ENCODE assay signal across 1 cellular context in the genomic region with DNA sequence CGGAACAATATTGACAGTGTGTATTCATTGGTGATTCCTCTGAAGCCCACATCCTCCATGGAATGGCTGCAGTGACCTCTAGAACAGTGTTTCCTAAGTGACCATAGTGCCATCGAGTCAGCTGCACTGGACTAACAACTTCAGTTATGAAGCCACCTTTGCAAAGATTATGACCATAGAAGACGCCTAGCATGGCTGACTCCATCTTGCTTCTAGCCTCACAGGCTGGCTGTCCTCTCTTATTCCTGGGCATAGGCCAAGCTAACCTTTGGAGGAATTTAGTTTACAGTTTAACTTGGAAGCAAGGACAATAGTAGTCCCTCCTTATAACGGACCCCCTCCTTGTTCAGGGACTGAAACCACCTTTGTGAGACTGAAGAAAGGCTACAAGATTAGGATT.
TF ChIP-seq lines count a peak whose summit lies in the region.

No MANE protein-coding gene starts in this region.

TF ChIP-seq in HepG2, 621 proteins besides CTCF, POLR2A, EP300 and RAD21:
- TF ChIP-seq ZMYM2 (CRISPR knock-in tag; IDR thresholded peaks at IDR 0.05) (no peak), JDP2 (CRISPR knock-in tag; IDR thresholded peaks at IDR 0.05; ENCODE audit: borderline replicate concordance) (no peak), POLR2AphosphoS2 (IDR thresholded peaks at IDR 0.05; ENCODE audit: low read depth, low read length) (no peak), ZNF468 (CRISPR knock-in tag; IDR thresholded peaks at IDR 0.05) (no peak), ZBTB42 (CRISPR knock-in tag; IDR thresholded peaks at IDR 0.05) (no peak)
- TF ChIP-seq, protein P1, sequence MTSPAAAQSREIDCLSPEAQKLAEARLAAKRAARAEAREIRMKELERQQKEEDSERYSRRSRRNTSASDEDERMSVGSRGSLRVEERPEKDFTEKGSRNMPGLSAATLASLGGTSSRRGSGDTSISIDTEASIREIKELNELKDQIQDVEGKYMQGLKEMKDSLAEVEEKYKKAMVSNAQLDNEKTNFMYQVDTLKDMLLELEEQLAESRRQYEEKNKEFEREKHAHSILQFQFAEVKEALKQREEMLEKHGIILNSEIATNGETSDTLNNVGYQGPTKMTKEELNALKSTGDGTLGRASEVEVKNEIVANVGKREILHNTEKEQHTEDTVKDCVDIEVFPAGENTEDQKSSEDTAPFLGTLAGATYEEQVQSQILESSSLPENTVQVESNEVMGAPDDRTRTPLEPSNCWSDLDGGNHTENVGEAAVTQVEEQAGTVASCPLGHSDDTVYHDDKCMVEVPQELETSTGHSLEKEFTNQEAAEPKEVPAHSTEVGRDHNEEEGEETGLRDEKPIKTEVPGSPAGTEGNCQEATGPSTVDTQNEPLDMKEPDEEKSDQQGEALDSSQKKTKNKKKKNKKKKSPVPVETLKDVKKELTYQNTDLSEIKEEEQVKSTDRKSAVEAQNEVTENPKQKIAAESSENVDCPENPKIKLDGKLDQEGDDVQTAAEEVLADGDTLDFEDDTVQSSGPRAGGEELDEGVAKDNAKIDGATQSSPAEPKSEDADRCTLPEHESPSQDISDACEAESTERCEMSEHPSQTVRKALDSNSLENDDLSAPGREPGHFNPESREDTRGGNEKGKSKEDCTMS (CRISPR knock-in tag; conservative IDR thresholded peaks at IDR 0.05), result no peak
- TF ChIP-seq, protein P2, sequence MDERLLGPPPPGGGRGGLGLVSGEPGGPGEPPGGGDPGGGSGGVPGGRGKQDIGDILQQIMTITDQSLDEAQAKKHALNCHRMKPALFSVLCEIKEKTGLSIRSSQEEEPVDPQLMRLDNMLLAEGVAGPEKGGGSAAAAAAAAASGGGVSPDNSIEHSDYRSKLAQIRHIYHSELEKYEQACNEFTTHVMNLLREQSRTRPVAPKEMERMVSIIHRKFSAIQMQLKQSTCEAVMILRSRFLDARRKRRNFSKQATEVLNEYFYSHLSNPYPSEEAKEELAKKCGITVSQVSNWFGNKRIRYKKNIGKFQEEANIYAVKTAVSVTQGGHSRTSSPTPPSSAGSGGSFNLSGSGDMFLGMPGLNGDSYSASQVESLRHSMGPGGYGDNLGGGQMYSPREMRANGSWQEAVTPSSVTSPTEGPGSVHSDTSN (CRISPR knock-in tag; IDR thresholded peaks at IDR 0.05), result no peak
